Comparison of ENCODE assay signal across 12 cellular contexts in the genomic region with DNA sequence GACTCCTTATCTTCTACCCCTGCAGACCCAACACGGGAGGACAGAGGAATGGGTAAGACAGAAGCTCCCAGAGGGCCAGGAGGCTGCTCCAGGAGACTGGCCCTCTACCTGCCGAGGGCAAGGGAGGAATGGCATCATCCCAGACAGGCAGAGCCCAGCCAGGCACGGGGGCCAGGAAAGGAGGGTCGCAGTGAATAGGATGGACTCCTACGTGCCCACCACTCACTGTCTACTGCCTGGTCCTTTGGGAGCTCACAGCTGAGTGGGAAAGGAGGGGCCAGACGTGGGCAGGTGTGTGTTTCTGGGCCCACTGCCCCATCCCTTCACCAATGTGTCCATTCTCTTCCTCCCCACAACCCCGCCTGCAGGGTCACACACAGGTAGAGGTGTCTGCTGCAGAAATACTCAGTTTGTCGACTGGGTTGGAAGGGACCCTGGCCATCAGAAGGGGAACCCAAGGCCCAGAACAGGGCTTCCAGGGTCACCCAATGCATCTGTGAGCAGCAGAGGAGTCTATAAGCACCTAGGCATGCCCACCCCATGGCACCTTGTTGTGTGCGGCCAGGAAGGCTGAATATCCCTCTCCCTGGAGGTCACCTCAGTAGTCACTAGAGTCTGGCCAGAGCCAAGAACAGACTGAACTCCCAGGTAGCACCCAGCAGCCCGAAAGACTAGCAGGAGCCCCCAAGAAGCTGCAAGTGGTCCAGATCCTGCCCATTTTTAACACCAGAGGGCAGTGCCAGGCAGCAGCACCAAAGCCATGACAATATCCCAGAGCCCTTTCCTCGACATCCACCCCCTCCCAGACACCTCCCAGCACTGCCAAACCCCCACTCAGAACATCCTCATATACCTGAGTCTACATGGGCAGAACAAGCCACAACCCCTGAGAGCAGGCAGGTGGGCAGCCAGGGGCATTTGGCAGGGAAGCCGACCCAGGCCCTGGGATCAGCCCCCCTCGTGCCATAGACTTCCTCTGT. TPM values are rescaled to one million over a fixed set of nuclear protein-coding genes. Genes with fewer than 3 reads are reported as not detected.
A peak's percentile ranks its signal among the peaks of the same experiment; 100 is the strongest.
DNase-seq lines count a peak whose midpoint lies in the region; ATAC-seq, FAIRE-seq and TF ChIP-seq lines count a peak whose summit lies in the region.
"Had no signal": no experiment of that assay in that cellular context is flagged by ENCODE, and none has a peak within 500 bp of the region (broad histone marks: within the 10 kb centered on the region; RNA-seq: fewer than 3 reads in every experiment).

No MANE protein-coding gene starts in this region.

- no peaks in the 10 kb centered on the region for H3K9me3 Mint-ChIP-seq in activated CD8-positive, alpha-beta T cell treated with anti-CD3 and anti-CD28 coated beads, Interleukin-2, amount 10 ng/mL, durations not matched to agents 7 days and 5 days (ENCODE audit: insufficient read depth)
- no peaks in the 10 kb centered on the region for H3K9me3 Mint-ChIP-seq in activated CD8-positive, alpha-beta T cell treated with anti-CD3 and anti-CD28 coated beads for 36 hours
- H3K9me3 Mint-ChIP-seq in dendritic cell treated with granulocyte-macrophage colony-stimulating factor and Interleukin-4, amounts not matched to agents 40 ng/mL and 50 ng/mL, for 4 days: no peaks in the 10 kb centered on the region

- intact Hi-C loops in activated CD8-positive, alpha-beta T cell treated with anti-CD3 and anti-CD28 coated beads for 36 hours (cut with micrococcal nuclease): no loop called here
- intact Hi-C loops in dendritic cell treated with granulocyte-macrophage colony-stimulating factor and Interleukin-4, amounts not matched to agents 40 ng/mL and 50 ng/mL, for 4 days (cut with micrococcal nuclease): no loop called here
- intact Hi-C loops in posterior vena cava (cut with DNase I) (no loop called here), kidney (cut with DNase I) (no loop called here)

- CTCF ChIA-PET in activated CD8-positive, alpha-beta T cell treated with anti-CD3 and anti-CD28 coated beads, Interleukin-2, amount 10 ng/mL, durations not matched to agents 7 days and 5 days (lab: Charles Lee): no interaction called here
- CTCF ChIA-PET in activated CD8-positive, alpha-beta T cell treated with anti-CD3 and anti-CD28 coated beads for 36 hours (lab: Charles Lee): no interaction called here

- peaks cover 63% of the 10 kb centered on the region for H3K36me3 Mint-ChIP-seq in activated CD8-positive, alpha-beta T cell treated with anti-CD3 and anti-CD28 coated beads, Interleukin-2, amount 10 ng/mL, durations not matched to agents 7 days and 5 days (ENCODE audit: low read depth)
- peaks cover 41% of the 10 kb centered on the region for H3K36me3 Mint-ChIP-seq in activated CD8-positive, alpha-beta T cell treated with anti-CD3 and anti-CD28 coated beads for 36 hours (ENCODE audit: low read depth)
- peaks cover 100% of the 10 kb centered on the region for H3K36me3 Mint-ChIP-seq in dendritic cell treated with granulocyte-macrophage colony-stimulating factor and Interleukin-4, amounts not matched to agents 40 ng/mL and 50 ng/mL, for 4 days (ENCODE audit: low read depth)

- H3K4me3 Mint-ChIP-seq in activated CD8-positive, alpha-beta T cell treated with anti-CD3 and anti-CD28 coated beads, Interleukin-2, amount 10 ng/mL, durations not matched to agents 7 days and 5 days: no peak overlapping the region
- H3K4me3 Mint-ChIP-seq in activated CD8-positive, alpha-beta T cell treated with anti-CD3 and anti-CD28 coated beads for 36 hours: no peak overlapping the region
- no peak overlapping the region for H3K4me3 Mint-ChIP-seq in dendritic cell treated with granulocyte-macrophage colony-stimulating factor and Interleukin-4, amounts not matched to agents 40 ng/mL and 50 ng/mL, for 4 days

- TF ChIP-seq CTCF in activated CD8-positive, alpha-beta T cell treated with anti-CD3 and anti-CD28 coated beads for 36 hours (IDR thresholded peaks at IDR 0.05): no peak
- TF ChIP-seq CTCF in LNCaP clone FGC (IDR thresholded peaks at IDR 0.05; ENCODE audit: control insufficient read depth, extremely low read depth, insufficient read depth): 0 out of 2 replicates have a peak, but pooled peaks have one; percentile 17
- no peak for TF ChIP-seq CTCF in kidney (IDR thresholded peaks at IDR 0.05; ENCODE audit: borderline replicate concordance, extremely low read depth, insufficient read depth)

- FAIRE-seq in kidney (lab: Jason Lieb, UNC): no peak

- no peaks in the 10 kb centered on the region for H3K9me3 ChIP-seq in kidney (ENCODE audit: control insufficient read depth in 1 of 2, low read length in 2 of 2)
- H3K9me3 ChIP-seq: tibial artery had no signal

- no peak overlapping the region for H3K9ac ChIP-seq in kidney (ENCODE audit: low read length in 2 of 2)

- H3K36me3 ChIP-seq in kidney (ENCODE audit: control insufficient read depth in 1 of 2, insufficient read depth in 2 of 2, low read length in 2 of 2): peaks cover 40 to 61% of the 10 kb centered on the region in 2 donors

- peak overlapping the region; percentile 46 for H3K27ac Mint-ChIP-seq in activated CD8-positive, alpha-beta T cell treated with anti-CD3 and anti-CD28 coated beads, Interleukin-2, amount 10 ng/mL, durations not matched to agents 7 days and 5 days
- no peak overlapping the region for H3K27ac Mint-ChIP-seq in activated CD8-positive, alpha-beta T cell treated with anti-CD3 and anti-CD28 coated beads for 36 hours
- H3K27ac Mint-ChIP-seq in dendritic cell treated with granulocyte-macrophage colony-stimulating factor and Interleukin-4, amounts not matched to agents 40 ng/mL and 50 ng/mL, for 4 days: peak overlapping the region; percentile 85

- H3K4me3 ChIP-seq in LNCaP clone FGC (ENCODE audit: low read depth, low read length) (no peak overlapping the region), kidney (ENCODE audit: low read length in 2 of 2) (no peak overlapping the region)
- H3K4me3 ChIP-seq: tibial artery had no signal

- no peak overlapping the region for H3K27ac ChIP-seq in kidney (ENCODE audit: low read depth in 2 of 2, low read length in 2 of 2)

- peaks cover 34% of the 10 kb centered on the region for H3K4me1 Mint-ChIP-seq in activated CD8-positive, alpha-beta T cell treated with anti-CD3 and anti-CD28 coated beads, Interleukin-2, amount 10 ng/mL, durations not matched to agents 7 days and 5 days (ENCODE audit: low read depth)
- peaks cover 5% of the 10 kb centered on the region for H3K4me1 Mint-ChIP-seq in activated CD8-positive, alpha-beta T cell treated with anti-CD3 and anti-CD28 coated beads for 36 hours (ENCODE audit: low read depth)
- H3K4me1 Mint-ChIP-seq in dendritic cell treated with granulocyte-macrophage colony-stimulating factor and Interleukin-4, amounts not matched to agents 40 ng/mL and 50 ng/mL, for 4 days (ENCODE audit: low read depth): peaks cover 44% of the 10 kb centered on the region

- POLR2A ChIA-PET in activated CD8-positive, alpha-beta T cell treated with anti-CD3 and anti-CD28 coated beads, Interleukin-2, amount 10 ng/mL, durations not matched to agents 7 days and 5 days (lab: Charles Lee): interaction anchor here (1.4 kb wide), 1 partner anchor 23 kb away, joined by 3 read pairs; no protein-coding TSS in a partner anchor
- POLR2A ChIA-PET in activated CD8-positive, alpha-beta T cell treated with anti-CD3 and anti-CD28 coated beads for 36 hours (lab: Charles Lee): interaction anchor here (0.8 to 1.1 kb wide), 2 partner anchors 10 to 20 kb away, joined by 3 read pairs; no protein-coding TSS in a partner anchor

- no peak for ATAC-seq in activated CD8-positive, alpha-beta T cell treated with anti-CD3 and anti-CD28 coated beads, Interleukin-2, amount 10 ng/mL, durations not matched to agents 7 days and 5 days
- ATAC-seq in activated CD8-positive, alpha-beta T cell treated with anti-CD3 and anti-CD28 coated beads for 36 hours: no peak
- no peak for ATAC-seq in GM18858 (IDR thresholded peaks at IDR 0.05; ENCODE audit: unreplicated experiment)
- ATAC-seq: right cardiac atrium had no signal

- H3K4me1 ChIP-seq in kidney (ENCODE audit: control insufficient read depth in 1 of 2, insufficient read depth in 1 of 2, low read depth in 1 of 2, low read length in 2 of 2): peaks cover 14% of the 10 kb centered on the region in 2 donors

- H3K27me3 Mint-ChIP-seq in activated CD8-positive, alpha-beta T cell treated with anti-CD3 and anti-CD28 coated beads, Interleukin-2, amount 10 ng/mL, durations not matched to agents 7 days and 5 days (ENCODE audit: low read depth): no peaks in the 10 kb centered on the region
- no peaks in the 10 kb centered on the region for H3K27me3 Mint-ChIP-seq in activated CD8-positive, alpha-beta T cell treated with anti-CD3 and anti-CD28 coated beads for 36 hours
- H3K27me3 Mint-ChIP-seq in dendritic cell treated with granulocyte-macrophage colony-stimulating factor and Interleukin-4, amounts not matched to agents 40 ng/mL and 50 ng/mL, for 4 days: no peaks in the 10 kb centered on the region

- no peak for DNase-seq in activated CD8-positive, alpha-beta T cell treated with anti-CD3 and anti-CD28 coated beads, Interleukin-2, amount 10 ng/mL, durations not matched to agents 7 days and 5 days
- no peak for DNase-seq in activated CD8-positive, alpha-beta T cell treated with anti-CD3 and anti-CD28 coated beads for 36 hours
- no peak for DNase-seq in LNCaP clone FGC (ENCODE audit: low read depth)
- DNase-seq in posterior vena cava (ENCODE audit: low spot score): peak; percentile 58
- DNase-seq in LoVo (ENCODE audit: low spot score): no peak
- no peak for DNase-seq in kidney
- DNase-seq: activated naive CD4-positive, alpha-beta T cell treated with anti-CD3 and anti-CD28 coated beads, Interleukin-2, amount 50 U/mL, for 16 hours; NCI-H2081 had no signal

RNA-seq across cellular contexts. Expression of a gene that starts 24.0 kb away (rescaled TPM):
- 100 to 1,000 TPM; 315 to 323 TPM for total RNA-seq in activated CD8-positive, alpha-beta T cell treated with anti-CD3 and anti-CD28 coated beads, Interleukin-2, amount 10 ng/mL, durations not matched to agents 7 days and 5 days
- total RNA-seq in activated CD8-positive, alpha-beta T cell treated with anti-CD3 and anti-CD28 coated beads for 36 hours: 100 to 1,000 TPM; 397 to 417 TPM
- total RNA-seq in posterior vena cava: 100 to 1,000 TPM; 123 to 125 TPM
- 182 TPM for total RNA-seq in kidney
- polyA plus RNA-seq in kidney (ENCODE audit: insufficient read depth, low read depth, low replicate concordance): 224 TPM
